ENCODE assay signal across 21 cellular contexts in genomic region chr18:26386421-26386820, GRCh38.
DNase-seq lines count a peak whose midpoint lies in the region; TF ChIP-seq lines count a peak whose summit lies in the region.
"Had no signal": no experiment of that assay in that cellular context is flagged by ENCODE, and none has a peak within 500 bp of the region (broad histone marks: within the 10 kb centered on the region; RNA-seq: fewer than 3 reads in every experiment).

No MANE protein-coding gene starts in this region.

- no peak for TF ChIP-seq EP300 in sigmoid colon (IDR thresholded peaks at IDR 0.05)

- no peaks in the 10 kb centered on the region for H3K4me1 Mint-ChIP-seq in Caco-2 (ENCODE audit: low read depth, unreplicated experiment)
- H3K4me1 Mint-ChIP-seq: H9 had no signal

- no peaks in the 10 kb centered on the region for H3K27me3 ChIP-seq in adrenal gland
- no peaks in the 10 kb centered on the region for H3K27me3 ChIP-seq in skeletal muscle satellite cell (ENCODE audit: control insufficient read depth, insufficient read depth, low read length)
- no peaks in the 10 kb centered on the region for H3K27me3 ChIP-seq in sigmoid colon
- no peaks in the 10 kb centered on the region for H3K27me3 ChIP-seq in Caco-2 (replicated peaks; ENCODE audit: control insufficient read depth, insufficient read depth, low read length)
- H3K27me3 ChIP-seq: BLaER1 treated with 17β-estradiol and CSF1 and Interleukin-3, amounts not matched to agents 10 nM and 100 nM; foreskin keratinocyte; pancreas had no signal

- peak overlapping the region; percentile 52 for H3K4me2 ChIP-seq in skeletal muscle satellite cell (ENCODE audit: low read length)

- H3K4me3 ChIP-seq in adrenal gland: no peak overlapping the region
- no peak overlapping the region for H3K4me3 ChIP-seq in skeletal muscle satellite cell (ENCODE audit: low read length)
- no peak overlapping the region for H3K4me3 ChIP-seq in sigmoid colon
- H3K4me3 ChIP-seq in Caco-2 (ENCODE audit: low read depth, low read length): no peak overlapping the region
- H3K4me3 ChIP-seq: BLaER1 treated with 17β-estradiol and CSF1 and Interleukin-3, amounts not matched to agents 10 nM and 100 nM; GM12878; pancreas had no signal

- TF ChIP-seq CTCF in adrenal gland (IDR thresholded peaks at IDR 0.05) (no peak), sigmoid colon (IDR thresholded peaks at IDR 0.05) (no peak), Caco-2 (IDR thresholded peaks at IDR 0.05; ENCODE audit: insufficient read depth in 1 of 2, low read depth in 1 of 2, low read length in 1 of 2, severe bottlenecking in 1 of 2, unreplicated experiment in 1 of 2) (no peak)

- WGBS in adrenal gland, 4 donors: 66 to 80% (median 68%) methylated on average over 2 of the region's 2 CpGs
- 48 to 78% methylated on average over 2 of the region's 2 CpGs for WGBS in sigmoid colon, 2 donors

- H3K4me1 ChIP-seq in adrenal gland (replicated peaks in 1 of 2): peaks cover 10 to 14% of the 10 kb centered on the region in 2 donors
- H3K4me1 ChIP-seq in skeletal muscle satellite cell (ENCODE audit: control insufficient read depth, insufficient read depth, low read length): peaks cover 11% of the 10 kb centered on the region
- H3K4me1 ChIP-seq in sigmoid colon: no peaks in the 10 kb centered on the region
- H3K4me1 ChIP-seq in Caco-2: peaks cover 12% of the 10 kb centered on the region; the same call in 1 of the 2 replicates

- H3K27ac ChIP-seq in adrenal gland (peak overlapping the region in 4 of 5 donors; percentile 9 to 71 (median 48)), sigmoid colon (no peak overlapping the region)
- H3K27ac ChIP-seq: BLaER1 treated with 17β-estradiol and CSF1 and Interleukin-3, amounts not matched to agents 10 nM and 100 nM; foreskin keratinocyte; pancreas had no signal

- DNase-seq in HCEC 1CT: peak; percentile 3
- DNase-seq in adrenal gland: no peak
- peak; percentile 37 for DNase-seq in iris pigment epithelial cell (ENCODE audit: low read depth)
- DNase-seq in activated CD8-positive, alpha-beta memory T cell treated with anti-CD3 and anti-CD28 coated beads, Interleukin-2, amount 50 U/mL, for 4 hours: no peak
- no peak for DNase-seq in cerebellar nuclear complex (lab: John Stamatoyannopoulos, UW)
- DNase-seq in sigmoid colon: no peak
- no peak for DNase-seq in Caco-2
- DNase-seq: activated CD4-positive, alpha-beta T cell treated with anti-CD3 and anti-CD28 coated beads for 4 hours; activated T-cell treated with anti-CD3 and anti-CD28 coated beads, Interleukin-2, amount 50 U/mL, for 1 hour; aorta; effector CD4-positive, alpha-beta T cell; H9; mesendoderm; NCI-H1105 treated with DMSO at 0.1 percent for 48 hours; pancreas; Right ventricle myocardium superior had no signal

- no peaks in the 10 kb centered on the region for H3K9me3 Mint-ChIP-seq in Caco-2 (ENCODE audit: unreplicated experiment)
- H3K9me3 Mint-ChIP-seq: H9; stimulated activated naive CD8-positive, alpha-beta T cell treated with anti-CD3 and anti-CD28 coated beads, Interleukin-15, Interleukin-2, amounts not matched to agents 100 ng/mL and 50 ng/mL, for 24 hours had no signal

- no peak overlapping the region for H3K4me3 Mint-ChIP-seq in Caco-2 (ENCODE audit: unreplicated experiment)
- H3K4me3 Mint-ChIP-seq: H9; stimulated activated naive CD8-positive, alpha-beta T cell treated with anti-CD3 and anti-CD28 coated beads, Interleukin-15, Interleukin-2, amounts not matched to agents 100 ng/mL and 50 ng/mL, for 24 hours had no signal

- BruUV-seq in Caco-2 (replicated peaks; lab: Mats Ljungman, UMichigan): no TSS peak

- CTCF ChIA-PET in Caco-2 (lab: Charles Lee): interaction anchor here (0.5 kb wide), 1 partner anchor 180 kb away, joined by 9 read pairs; no protein-coding TSS in a partner anchor

- H3K36me3 ChIP-seq in adrenal gland (replicated peaks in 1 of 2) (no peaks in the 10 kb centered on the region), skeletal muscle satellite cell (ENCODE audit: insufficient read depth, low read length) (no peaks in the 10 kb centered on the region), sigmoid colon (peaks cover 0 to 7% (median 0%) of the 10 kb centered on the region in 4 donors), Caco-2 (ENCODE audit: control insufficient read depth, insufficient read depth, low read length) (no peaks in the 10 kb centered on the region)
- H3K36me3 ChIP-seq: pancreas had no signal

- H3K9me3 ChIP-seq in adrenal gland (replicated peaks in 1 of 3) (no peaks in the 10 kb centered on the region), skeletal muscle satellite cell (replicated peaks; ENCODE audit: low read length) (no peaks in the 10 kb centered on the region), sigmoid colon (no peaks in the 10 kb centered on the region), Caco-2 (no peaks in the 10 kb centered on the region)
- H3K9me3 ChIP-seq: BLaER1 treated with 17β-estradiol and CSF1 and Interleukin-3, amounts not matched to agents 10 nM and 100 nM; pancreas had no signal

- H3K27me3 Mint-ChIP-seq in Caco-2 (ENCODE audit: insufficient read depth, unreplicated experiment): no peaks in the 10 kb centered on the region
- H3K27me3 Mint-ChIP-seq: stimulated activated naive CD8-positive, alpha-beta T cell treated with anti-CD3 and anti-CD28 coated beads, Interleukin-15, Interleukin-2, amounts not matched to agents 100 ng/mL and 50 ng/mL, for 24 hours had no signal

- intact Hi-C loops in adrenal gland (cut with DNase I): no loop called here
- intact Hi-C loops in sigmoid colon (cut with DNase I): loop anchor here (10.0 kb wide), 1 partner anchor 158 kb away; the partner anchor contains the start of gene KCTD1
- intact Hi-C loops in Caco-2 (cut with micrococcal nuclease; ENCODE audit: unreplicated experiment): loop anchor here (5.0 to 10.0 kb wide), 3 partner anchors 78 to 268 kb away; no protein-coding TSS in a partner anchor

- H3K27ac Mint-ChIP-seq in Caco-2 (ENCODE audit: unreplicated experiment): no peak overlapping the region
- H3K27ac Mint-ChIP-seq: H9; stimulated activated naive CD8-positive, alpha-beta T cell treated with anti-CD3 and anti-CD28 coated beads, Interleukin-15, Interleukin-2, amounts not matched to agents 100 ng/mL and 50 ng/mL, for 24 hours had no signal

- H3K9ac ChIP-seq in skeletal muscle satellite cell (ENCODE audit: low read depth, low read length): peak overlapping the region; percentile 2
- H3K9ac ChIP-seq: BLaER1 treated with 17β-estradiol and CSF1 and Interleukin-3, amounts not matched to agents 10 nM and 100 nM had no signal

- TF ChIP-seq POLR2A in adrenal gland (IDR thresholded peaks at IDR 0.05): no peak
- no peak for TF ChIP-seq POLR2A in sigmoid colon (IDR thresholded peaks at IDR 0.05)

- POLR2A ChIA-PET in Caco-2 (lab: Charles Lee): no interaction called here

- no peaks in the 10 kb centered on the region for H3K36me3 Mint-ChIP-seq in Caco-2 (ENCODE audit: insufficient read depth, unreplicated experiment)

Comparison
In these comparisons a context has a peak if more than half of its experiments do, and no peak if none do; other contexts are left out.
1. DNase-seq: peak in HCEC 1CT (single experiment) and iris pigment epithelial cell (single experiment); none in adrenal gland (0 of 7), activated CD8-positive, alpha-beta memory T cell treated with anti-CD3 and anti-CD28 coated beads, Interleukin-2, amount 50 U/mL, for 4 hours (single experiment), cerebellar nuclear complex (0 of 2), sigmoid colon (single experiment) and Caco-2 (0 of 2).
2. H3K27ac ChIP-seq: peak in adrenal gland (4 of 5); none in sigmoid colon (0 of 4).
3. intact Hi-C loops: an anchor here in sigmoid colon (10.0 kb wide) and Caco-2 (5.0 to 10.0 kb wide); none called in adrenal gland.